In genomic region chr17:72126575-72127486, GRCh38 we compare ENCODE assay signal across 9 cellular contexts. TPM values are rescaled to one million over a fixed set of nuclear protein-coding genes. Genes with fewer than 3 reads are reported as not detected.
DNase-seq lines count a peak whose midpoint lies in the region; ATAC-seq and TF ChIP-seq lines count a peak whose summit lies in the region.
"Had no signal": no experiment of that assay in that cellular context is flagged by ENCODE, and none has a peak within 500 bp of the region (broad histone marks: within the 10 kb centered on the region; RNA-seq: fewer than 3 reads in every experiment).

No MANE protein-coding gene starts in this region.

- peaks cover 35% of the 10 kb centered on the region for H3K27me3 Mint-ChIP-seq in activated naive CD8-positive, alpha-beta T cell treated with anti-CD3 and anti-CD28 coated beads, Interleukin-2, amount 50 U/mL, for 24 hours

- no peak for ATAC-seq in HG02973 (IDR thresholded peaks at IDR 0.05; ENCODE audit: unreplicated experiment)
- no peak for ATAC-seq in activated naive CD8-positive, alpha-beta T cell treated with anti-CD3 and anti-CD28 coated beads, Interleukin-2, amount 50 U/mL, for 24 hours

- TF ChIP-seq CTCF in testis (IDR thresholded peaks at IDR 0.05) = no peak

- no peaks in the 10 kb centered on the region for H3K4me1 ChIP-seq in testis

- peaks cover 4% of the 10 kb centered on the region for H3K4me1 Mint-ChIP-seq in activated naive CD8-positive, alpha-beta T cell treated with anti-CD3 and anti-CD28 coated beads, Interleukin-2, amount 50 U/mL, for 24 hours

- peaks cover 6% of the 10 kb centered on the region for H3K9me3 Mint-ChIP-seq in activated naive CD8-positive, alpha-beta T cell treated with anti-CD3 and anti-CD28 coated beads, Interleukin-2, amount 50 U/mL, for 24 hours

- H3K27me3 ChIP-seq in testis = no peaks in the 10 kb centered on the region

- 63 to 75% methylated on average over 8 of the region's 8 CpGs for WGBS in testis, 2 donors

- DNase-seq in DMS53 (lab: John Stamatoyannopoulos, UW) = peak; percentile 57
- no peak for DNase-seq in DMS53 treated with DMSO at 0.1 percent for 48 hours (lab: John Stamatoyannopoulos, UW; ENCODE audit: unreplicated experiment)
- peak; percentile 71 for DNase-seq in amniotic epithelial cell (ENCODE audit: low read depth)
- peak; percentile 64 for DNase-seq in iris pigment epithelial cell (ENCODE audit: low read depth)
- DNase-seq in testis = no peak
- no peak for DNase-seq in NCI-H524 treated with DMSO at 0.1 percent for 48 hours (lab: John Stamatoyannopoulos, UW)
- DNase-seq in activated naive CD8-positive, alpha-beta T cell treated with anti-CD3 and anti-CD28 coated beads, Interleukin-2, amount 50 U/mL, for 24 hours = no peak
- DNase-seq: activated gamma-delta T cell treated with Interleukin-2 at 50 U/mL for 16 hours had no signal

- peaks cover 6% of the 10 kb centered on the region for H3K36me3 Mint-ChIP-seq in activated naive CD8-positive, alpha-beta T cell treated with anti-CD3 and anti-CD28 coated beads, Interleukin-2, amount 50 U/mL, for 24 hours (ENCODE audit: low read depth)

- no peaks in the 10 kb centered on the region for H3K9me3 ChIP-seq in testis

- TF ChIP-seq POLR2A in testis (IDR thresholded peaks at IDR 0.05) = no peak

- intact Hi-C loops in testis (cut with DNase I; ENCODE audit: low total_unique reads) = no loop called here

- peak overlapping the region; percentile 3 to 41 for H3K27ac ChIP-seq in testis

- no peaks in the 10 kb centered on the region for H3K36me3 ChIP-seq in testis (ENCODE audit: low read depth, missing control alignments)

- no peak overlapping the region for H3K27ac Mint-ChIP-seq in activated naive CD8-positive, alpha-beta T cell treated with anti-CD3 and anti-CD28 coated beads, Interleukin-2, amount 50 U/mL, for 24 hours

- no peak overlapping the region for H3K4me3 Mint-ChIP-seq in activated naive CD8-positive, alpha-beta T cell treated with anti-CD3 and anti-CD28 coated beads, Interleukin-2, amount 50 U/mL, for 24 hours

- no peak overlapping the region for H3K4me3 ChIP-seq in testis

RNA-seq across cellular contexts. Expression of gene SOX9, which starts 6.0 kb away (rescaled TPM):
- total RNA-seq in testis = 100 to 1,000 TPM; 166 to 240 TPM
- 80.0 TPM for polyA plus RNA-seq in testis (ENCODE audit: insufficient read depth, low read depth, low replicate concordance)

Comparison
In these comparisons a context has a peak if more than half of its experiments do, and no peak if none do; other contexts are left out.
1. DNase-seq: peak in DMS53 (single experiment), amniotic epithelial cell (single experiment) and iris pigment epithelial cell (single experiment); none in DMS53 treated with DMSO at 0.1 percent for 48 hours (single experiment), testis (single experiment), NCI-H524 treated with DMSO at 0.1 percent for 48 hours (single experiment) and activated naive CD8-positive, alpha-beta T cell treated with anti-CD3 and anti-CD28 coated beads, Interleukin-2, amount 50 U/mL, for 24 hours (single experiment).